In genomic region chr22:50340157-50340879, GRCh38 we compare ENCODE assay signal across 11 cellular contexts. TPM values are rescaled to one million over a fixed set of nuclear protein-coding genes. Genes with fewer than 3 reads are reported as not detected.
DNase-seq lines count a peak whose midpoint lies in the region; ATAC-seq and TF ChIP-seq lines count a peak whose summit lies in the region.
"Had no signal": no experiment of that assay in that cellular context is flagged by ENCODE, and none has a peak within 500 bp of the region (broad histone marks: within the 10 kb centered on the region; RNA-seq: fewer than 3 reads in every experiment).

No MANE protein-coding gene starts in this region.

- H3K4me1 ChIP-seq in Caco-2 (no peaks in the 10 kb centered on the region), upper lobe of right lung (peaks cover 7% of the 10 kb centered on the region)

- H3K27me3 ChIP-seq in Caco-2 (replicated peaks; ENCODE audit: control insufficient read depth, insufficient read depth, low read length) (no peaks in the 10 kb centered on the region), GM06990 (replicated peaks; ENCODE audit: control insufficient read depth, insufficient read depth, low read length) (no peaks in the 10 kb centered on the region), upper lobe of right lung (no peaks in the 10 kb centered on the region)

- CTCF ChIA-PET in Caco-2 (lab: Charles Lee), result interaction anchor here (0.6 to 1.4 kb wide), 2 partner anchors 89 to 132 kb away, joined by 4 to 5 read pairs; partner anchors contain the start of gene HDAC10

- no peaks in the 10 kb centered on the region for H3K36me3 ChIP-seq in Caco-2 (ENCODE audit: control insufficient read depth, insufficient read depth, low read length)
- H3K36me3 ChIP-seq in GM06990 (ENCODE audit: control insufficient read depth, insufficient read depth, low read length), result no peaks in the 10 kb centered on the region
- H3K36me3 ChIP-seq in upper lobe of right lung, result no peaks in the 10 kb centered on the region

- H3K9me3 ChIP-seq in Caco-2 (no peaks in the 10 kb centered on the region), upper lobe of right lung (no peaks in the 10 kb centered on the region)

- no peak overlapping the region for H3K27ac ChIP-seq in upper lobe of right lung

- no peak overlapping the region for H3K27ac Mint-ChIP-seq in Caco-2 (ENCODE audit: unreplicated experiment)
- H3K27ac Mint-ChIP-seq: IgD-negative memory B cell had no signal

- no peaks in the 10 kb centered on the region for H3K27me3 Mint-ChIP-seq in Caco-2 (ENCODE audit: insufficient read depth, unreplicated experiment)
- H3K27me3 Mint-ChIP-seq: IgD-negative memory B cell, T-cell had no signal

- peaks cover 6% of the 10 kb centered on the region for H3K4me1 Mint-ChIP-seq in Caco-2 (ENCODE audit: low read depth, unreplicated experiment)

- H3K4me3 ChIP-seq in Caco-2 (ENCODE audit: low read depth, low read length), result no peak overlapping the region
- H3K4me3 ChIP-seq in GM06990 (replicated peaks; ENCODE audit: low read depth, low read length), result no peak overlapping the region
- H3K4me3 ChIP-seq in fibroblast of the aortic adventitia (ENCODE audit: low read depth, low read length), result no peak overlapping the region
- no peak overlapping the region for H3K4me3 ChIP-seq in upper lobe of right lung

- POLR2A ChIA-PET in Caco-2 (lab: Charles Lee), result no interaction called here

- intact Hi-C loops in Caco-2 (cut with micrococcal nuclease; ENCODE audit: unreplicated experiment) (loop anchor here (5.0 kb wide), 1 partner anchor 68 kb away; the partner anchor contains the start of gene MAPK11), upper lobe of right lung (cut with DNase I) (no loop called here)

- no TSS peak for BruUV-seq in Caco-2 (replicated peaks; lab: Mats Ljungman, UMichigan)

- H3K4me3 Mint-ChIP-seq in Caco-2 (ENCODE audit: unreplicated experiment), result no peak overlapping the region

- no peak for ATAC-seq in upper lobe of right lung
- ATAC-seq: T-cell had no signal

- no peaks in the 10 kb centered on the region for H3K36me3 Mint-ChIP-seq in Caco-2 (ENCODE audit: insufficient read depth, unreplicated experiment)
- H3K36me3 Mint-ChIP-seq: IgD-negative memory B cell, T-cell had no signal

- DNase-seq in Caco-2 (peak; percentile 55 to 80), GM06990 (ENCODE audit: extremely low read depth, insufficient read length) (peak; percentile 51), RPMI8226 (peak; percentile 29), fibroblast of the aortic adventitia (ENCODE audit: low read depth) (peak; percentile 12), NCI-H526 treated with DMSO at 0.1 percent for 48 hours (lab: John Stamatoyannopoulos, UW) (no peak), SIG-M5 treated with dmso at 0.1 percent for 504 hours (lab: John Stamatoyannopoulos, UW; ENCODE audit: unreplicated experiment) (no peak), upper lobe of right lung (no peak)
- DNase-seq: aorta, NCI-H226, T-cell had no signal

- H3K9me3 Mint-ChIP-seq in Caco-2 (ENCODE audit: unreplicated experiment), result no peaks in the 10 kb centered on the region
- H3K9me3 Mint-ChIP-seq: IgD-negative memory B cell, T-cell had no signal

- no peak for TF ChIP-seq CTCF in Caco-2 (IDR thresholded peaks at IDR 0.05; ENCODE audit: insufficient read depth in 1 of 2, low read depth in 1 of 2, low read length in 1 of 2, severe bottlenecking in 1 of 2, unreplicated experiment in 1 of 2)
- TF ChIP-seq CTCF in GM06990 (IDR thresholded peaks at IDR 0.05; ENCODE audit: insufficient read depth, low read length, poor library complexity, severe bottlenecking), result no peak
- TF ChIP-seq CTCF in fibroblast of the aortic adventitia (IDR thresholded peaks at IDR 0.05; ENCODE audit: insufficient read depth, low read length), result no peak
- TF ChIP-seq CTCF in upper lobe of right lung (IDR thresholded peaks at IDR 0.05), result no peak

RNA-seq across cellular contexts. Expression of gene PPP6R2, which starts 2.8 kb away (rescaled TPM):
- total RNA-seq in Caco-2 (2022), result 55.5 and 60.7 TPM in 2 replicates
- total RNA-seq in fibroblast of the aortic adventitia (ENCODE audit: low replicate concordance), result 38.5 and 62.6 TPM in 2 replicates
- 54.0 TPM for total RNA-seq in upper lobe of right lung

RNA-seq across cellular contexts. Expression of gene DENND6B, which starts 13.5 kb away (rescaled TPM):
- total RNA-seq in Caco-2 (2022), result 3.4 and 5.5 TPM in 2 replicates
- total RNA-seq in fibroblast of the aortic adventitia (ENCODE audit: low replicate concordance), result 2.8 and 4.3 TPM in 2 replicates
- total RNA-seq in upper lobe of right lung, result 9.3 TPM

RNA-seq across cellular contexts. Expression of gene PLXNB2, which starts 32.9 kb away (rescaled TPM):
- 260 and 262 TPM in 2 replicates for total RNA-seq in Caco-2 (2022)
- total RNA-seq in fibroblast of the aortic adventitia (ENCODE audit: low replicate concordance), result 130 and 218 TPM in 2 replicates
- 308 TPM for total RNA-seq in upper lobe of right lung

Comparison
In these comparisons a context has a peak if more than half of its experiments do, and no peak if none do; other contexts are left out.
1. DNase-seq: peak in Caco-2 (2 of 2), GM06990 (single experiment), RPMI8226 (single experiment) and fibroblast of the aortic adventitia (single experiment); none in NCI-H526 treated with DMSO at 0.1 percent for 48 hours (single experiment), SIG-M5 treated with dmso at 0.1 percent for 504 hours (single experiment) and upper lobe of right lung (single experiment).